Comparison of ENCODE assay signal across 19 cellular contexts in the genomic region with DNA sequence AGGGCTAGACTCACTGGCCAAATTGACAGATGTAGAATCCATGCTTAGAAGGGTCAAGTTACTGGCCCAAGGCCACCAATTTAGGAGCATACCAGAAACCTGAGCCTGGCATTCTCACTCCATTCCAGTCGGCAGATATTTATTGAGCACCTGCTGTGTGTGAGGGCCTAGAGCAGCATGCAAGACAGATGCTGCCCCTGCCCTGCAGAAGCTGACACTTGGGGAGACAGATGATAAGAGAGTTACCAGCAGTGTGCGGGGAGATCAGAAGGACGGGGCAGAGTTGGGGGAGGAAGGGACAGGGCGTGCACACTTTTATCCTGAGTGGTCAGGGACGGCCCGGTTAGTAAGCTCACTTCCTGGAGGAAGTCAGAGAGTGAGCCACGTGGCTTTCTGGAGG.
DNase-seq lines count a peak whose midpoint lies in the region; ATAC-seq, FAIRE-seq and TF ChIP-seq lines count a peak whose summit lies in the region.
"Had no signal": no experiment of that assay in that cellular context is flagged by ENCODE, and none has a peak within 500 bp of the region (broad histone marks: within the 10 kb centered on the region; RNA-seq: fewer than 3 reads in every experiment).

No MANE protein-coding gene starts in this region.

- H3K27me3 ChIP-seq in K562 (ENCODE audit: control insufficient read depth in 2 of 2, insufficient read depth in 2 of 2, low read length in 2 of 2): peaks cover 22 to 71% of the 10 kb centered on the region in 2 experiments
- H3K27me3 ChIP-seq: BE2C had no signal

- no peaks in the 10 kb centered on the region for H3K9me2 ChIP-seq in OCI-LY7 (ENCODE audit: insufficient read depth, low read length)

- WGBS in K562 (ENCODE audit: insufficient coverage, low coverage, missing lambda C conversion rate): 3% methylated on average over 7 of the region's 7 CpGs

- POLR2A ChIA-PET in K562 (lab: Yijun Ruan, JAX) (no interaction called here), OCI-LY7 (lab: Charles Lee) (interaction anchor here (0.6 kb wide), 1 partner anchor 1937 kb away, joined by 3 read pairs; no protein-coding TSS in a partner anchor)

- no peak for TF ChIP-seq RAD21 in K562 (CRISPR knock-in tag; conservative IDR thresholded peaks at IDR 0.05 in 1 of 2, IDR thresholded peaks at IDR 0.05 in 1 of 2)

- in situ Hi-C loops in K562 (cut with MboI): no loop called here

- no peak for TF ChIP-seq POLR2A in K562 (conservative IDR thresholded peaks at IDR 0.05)

- no peak for ATAC-seq in K562

- H3K4me2 ChIP-seq in K562 (ENCODE audit: insufficient read depth, low read length): no peak overlapping the region
- H3K4me2 ChIP-seq in OCI-LY7 (ENCODE audit: low read length): no peak overlapping the region

- CTCF ChIA-PET in K562 (lab: Yijun Ruan, JAX; ENCODE audit: low intra/inter-chr PET ratio) (no interaction called here), OCI-LY7 (lab: Charles Lee; ENCODE audit: unreplicated experiment) (no interaction called here)

- H3K27ac ChIP-seq in K562 (ENCODE audit: extremely low read depth, low read depth, low read length): no peak overlapping the region
- no peak overlapping the region for H3K27ac ChIP-seq in OCI-LY7 (ENCODE audit: low read depth, low read length, poor library complexity, severe bottlenecking)

- BruUV-seq in K562 (replicated peaks; lab: Mats Ljungman, UMichigan): no TSS peak
- BruUV-seq in OCI-LY7 (replicated peaks; lab: Mats Ljungman, UMichigan): no TSS peak

- H4K20me1 ChIP-seq in K562 (replicated peaks; ENCODE audit: control insufficient read depth, insufficient read depth, low read length): 0 out of 2 replicates have a peak, but pooled peaks cover 2% of the 10 kb centered on the region
- no peaks in the 10 kb centered on the region for H4K20me1 ChIP-seq in OCI-LY7 (ENCODE audit: insufficient read depth, low read length)

- H3K4me3 ChIP-seq in K562 (no peak overlapping the region), OCI-LY7 (ENCODE audit: low read depth, low read length, poor library complexity, severe bottlenecking) (no peak overlapping the region)

- H3K36me3 ChIP-seq in K562 (ENCODE audit: control insufficient read depth, insufficient read depth, low read length): no peaks in the 10 kb centered on the region
- H3K36me3 ChIP-seq in OCI-LY7 (ENCODE audit: insufficient read depth, low read length): no peaks in the 10 kb centered on the region
- H3K36me3 ChIP-seq: BE2C had no signal

- no peak for FAIRE-seq in K562 (lab: Jason Lieb, UNC)
- FAIRE-seq: GM12892 had no signal

- H3K79me2 ChIP-seq in K562 (ENCODE audit: control insufficient read depth, insufficient read depth, low read length) (no peaks in the 10 kb centered on the region), OCI-LY7 (ENCODE audit: insufficient read depth, low read depth, low read length) (no peaks in the 10 kb centered on the region)

- peaks cover 0 to 11% of the 10 kb centered on the region in 2 experiments; a peak in 3 of 5 replicates for H3K4me1 ChIP-seq in K562 (replicated peaks in 1 of 2; ENCODE audit: control insufficient read depth in 2 of 2, insufficient read depth in 2 of 2, low read length in 2 of 2)
- H3K4me1 ChIP-seq in OCI-LY7 (ENCODE audit: insufficient read depth, low read length, poor library complexity, severe bottlenecking): no peaks in the 10 kb centered on the region

- TF ChIP-seq CTCF in K562 (IDR thresholded peaks at IDR 0.05 in 2 of 3, conservative IDR thresholded peaks at IDR 0.05 in 1 of 3; ENCODE audit: insufficient read depth in 2 of 3, low read depth in 1 of 3, low read length in 3 of 3): no peak
- TF ChIP-seq CTCF in OCI-LY7 (conservative IDR thresholded peaks at IDR 0.05; ENCODE audit: low read length): no peak

- H3K9me1 ChIP-seq in K562 (ENCODE audit: control insufficient read depth, insufficient read depth, low read length): no peaks in the 10 kb centered on the region

- H2AFZ ChIP-seq in K562 (ENCODE audit: low read depth, low read length): no peak overlapping the region
- no peak overlapping the region for H2AFZ ChIP-seq in OCI-LY7 (ENCODE audit: low read length)

- DNase-seq in NCI-H2196 (lab: John Stamatoyannopoulos, UW; ENCODE audit: unreplicated experiment) (peak; percentile 4), NCI-H2196 treated with DMSO at 0.1 percent for 48 hours (lab: John Stamatoyannopoulos, UW; ENCODE audit: unreplicated experiment) (no peak), NCI-H524 treated with DMSO at 0.1 percent for 48 hours (lab: John Stamatoyannopoulos, UW) (peak; percentile 73), K562 (ENCODE audit: extremely low read depth in 1 of 4, low spot score in 3 of 4) (peak in 3 of 4 experiments; percentile 27 to 40 (median 37)), NK-92 (lab: John Stamatoyannopoulos, UW; ENCODE audit: unreplicated experiment) (no peak), OCI-LY7 (ENCODE audit: low spot score) (no peak), NCI-H82 treated with DMSO at 0.1 percent for 48 hours (lab: John Stamatoyannopoulos, UW; ENCODE audit: unreplicated experiment) (no peak)
- DNase-seq in activated CD4-positive, CD25-positive, alpha-beta regulatory T cell treated with anti-CD3 and anti-CD28 coated beads, Interleukin-2, amount 50 U/mL, for 72 hours: no peak
- DNase-seq: 8988T; BE2C; CD8-positive, alpha-beta memory T cell; GOT3; HFFc6; KBM-7; NCI-H1092 treated with DMSO at 0.1 percent for 48 hours; NCI-H2081 treated with DMSO at 0.1 percent for 48 hours; NCI-H82; SIG-M5 had no signal

- TF ChIP-seq EP300 in K562 (IDR thresholded peaks at IDR 0.05; ENCODE audit: low read length): no peak

- H3K9ac ChIP-seq in K562 (ENCODE audit: insufficient read depth in 1 of 2, low read depth in 2 of 2, low read length in 2 of 2): no peak overlapping the region

- intact Hi-C loops in K562 (cut with micrococcal nuclease) (no loop called here), OCI-LY7 (cut with micrococcal nuclease; ENCODE audit: unreplicated experiment) (no loop called here)

- no peaks in the 10 kb centered on the region for H3K9me3 ChIP-seq in K562 (replicated peaks; ENCODE audit: control insufficient read depth, insufficient read depth, low read depth, low read length)
- H3K9me3 ChIP-seq in OCI-LY7 (ENCODE audit: low read length): no peaks in the 10 kb centered on the region
- H3K9me3 ChIP-seq: BE2C had no signal

TF ChIP-seq in K562, 482 proteins besides CTCF, POLR2A, EP300 and RAD21 (continues in another document):
- TF ChIP-seq, protein P1, sequence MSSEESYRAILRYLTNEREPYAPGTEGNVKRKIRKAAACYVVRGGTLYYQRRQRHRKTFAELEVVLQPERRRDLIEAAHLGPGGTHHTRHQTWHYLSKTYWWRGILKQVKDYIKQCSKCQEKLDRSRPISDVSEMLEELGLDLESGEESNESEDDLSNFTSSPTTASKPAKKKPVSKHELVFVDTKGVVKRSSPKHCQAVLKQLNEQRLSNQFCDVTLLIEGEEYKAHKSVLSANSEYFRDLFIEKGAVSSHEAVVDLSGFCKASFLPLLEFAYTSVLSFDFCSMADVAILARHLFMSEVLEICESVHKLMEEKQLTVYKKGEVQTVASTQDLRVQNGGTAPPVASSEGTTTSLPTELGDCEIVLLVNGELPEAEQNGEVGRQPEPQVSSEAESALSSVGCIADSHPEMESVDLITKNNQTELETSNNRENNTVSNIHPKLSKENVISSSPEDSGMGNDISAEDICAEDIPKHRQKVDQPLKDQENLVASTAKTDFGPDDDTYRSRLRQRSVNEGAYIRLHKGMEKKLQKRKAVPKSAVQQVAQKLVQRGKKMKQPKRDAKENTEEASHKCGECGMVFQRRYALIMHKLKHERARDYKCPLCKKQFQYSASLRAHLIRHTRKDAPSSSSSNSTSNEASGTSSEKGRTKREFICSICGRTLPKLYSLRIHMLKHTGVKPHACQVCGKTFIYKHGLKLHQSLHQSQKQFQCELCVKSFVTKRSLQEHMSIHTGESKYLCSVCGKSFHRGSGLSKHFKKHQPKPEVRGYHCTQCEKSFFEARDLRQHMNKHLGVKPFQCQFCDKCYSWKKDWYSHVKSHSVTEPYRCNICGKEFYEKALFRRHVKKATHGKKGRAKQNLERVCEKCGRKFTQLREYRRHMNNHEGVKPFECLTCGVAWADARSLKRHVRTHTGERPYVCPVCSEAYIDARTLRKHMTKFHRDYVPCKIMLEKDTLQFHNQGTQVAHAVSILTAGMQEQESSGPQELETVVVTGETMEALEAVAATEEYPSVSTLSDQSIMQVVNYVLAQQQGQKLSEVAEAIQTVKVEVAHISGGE (CRISPR knock-in tag; IDR thresholded peaks at IDR 0.05): peak in 1 of 3 experiments; percentile 85; a peak in 3 of 6 replicates
- TF ChIP-seq, protein P2, sequence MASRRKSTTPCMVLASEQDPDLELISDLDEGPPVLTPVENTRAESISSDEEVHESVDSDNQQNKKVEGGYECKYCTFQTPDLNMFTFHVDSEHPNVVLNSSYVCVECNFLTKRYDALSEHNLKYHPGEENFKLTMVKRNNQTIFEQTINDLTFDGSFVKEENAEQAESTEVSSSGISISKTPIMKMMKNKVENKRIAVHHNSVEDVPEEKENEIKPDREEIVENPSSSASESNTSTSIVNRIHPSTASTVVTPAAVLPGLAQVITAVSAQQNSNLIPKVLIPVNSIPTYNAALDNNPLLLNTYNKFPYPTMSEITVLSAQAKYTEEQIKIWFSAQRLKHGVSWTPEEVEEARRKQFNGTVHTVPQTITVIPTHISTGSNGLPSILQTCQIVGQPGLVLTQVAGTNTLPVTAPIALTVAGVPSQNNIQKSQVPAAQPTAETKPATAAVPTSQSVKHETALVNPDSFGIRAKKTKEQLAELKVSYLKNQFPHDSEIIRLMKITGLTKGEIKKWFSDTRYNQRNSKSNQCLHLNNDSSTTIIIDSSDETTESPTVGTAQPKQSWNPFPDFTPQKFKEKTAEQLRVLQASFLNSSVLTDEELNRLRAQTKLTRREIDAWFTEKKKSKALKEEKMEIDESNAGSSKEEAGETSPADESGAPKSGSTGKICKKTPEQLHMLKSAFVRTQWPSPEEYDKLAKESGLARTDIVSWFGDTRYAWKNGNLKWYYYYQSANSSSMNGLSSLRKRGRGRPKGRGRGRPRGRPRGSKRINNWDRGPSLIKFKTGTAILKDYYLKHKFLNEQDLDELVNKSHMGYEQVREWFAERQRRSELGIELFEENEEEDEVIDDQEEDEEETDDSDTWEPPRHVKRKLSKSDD (conservative IDR thresholded peaks at IDR 0.05; ENCODE audit: low read length): no peak

Comparison
In these comparisons a context has a peak if more than half of its experiments do, and no peak if none do; other contexts are left out.
1. DNase-seq: peak in NCI-H2196 (single experiment), NCI-H524 treated with DMSO at 0.1 percent for 48 hours (single experiment) and K562 (3 of 4); none in NCI-H2196 treated with DMSO at 0.1 percent for 48 hours (single experiment), activated CD4-positive, CD25-positive, alpha-beta regulatory T cell treated with anti-CD3 and anti-CD28 coated beads, Interleukin-2, amount 50 U/mL, for 72 hours (single experiment), NK-92 (single experiment), OCI-LY7 (single experiment) and NCI-H82 treated with DMSO at 0.1 percent for 48 hours (single experiment).